In the genomic region with DNA sequence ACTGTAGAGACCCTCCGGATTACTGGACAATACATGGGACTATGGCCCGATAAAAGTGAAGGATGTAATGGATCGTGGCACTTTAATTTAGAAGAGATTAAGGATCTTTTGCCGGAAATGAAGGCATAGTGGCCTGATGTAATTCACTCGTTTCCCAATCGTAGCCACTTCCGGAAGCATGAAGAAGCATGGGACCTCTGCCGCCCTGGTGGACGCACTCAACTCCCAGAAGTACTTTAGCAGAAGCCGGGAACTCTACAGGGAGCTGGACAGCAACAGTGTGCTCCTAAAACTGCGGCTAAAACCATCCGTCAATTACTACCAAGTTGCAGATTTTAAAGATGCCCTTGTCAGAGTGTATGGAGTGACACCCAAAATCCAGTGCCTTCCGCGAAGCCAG, we compare ENCODE assay signal across 16 cellular contexts. TPM values are rescaled to one million over a fixed set of nuclear protein-coding genes. Genes with fewer than 3 reads are reported as not detected.
DNase-seq lines count a peak whose midpoint lies in the region; ATAC-seq, FAIRE-seq and TF ChIP-seq lines count a peak whose summit lies in the region.
"Had no signal": no experiment of that assay in that cellular context is flagged by ENCODE, and none has a peak within 500 bp of the region (broad histone marks: within the 10 kb centered on the region; RNA-seq: fewer than 3 reads in every experiment).

No MANE protein-coding gene starts in this region.

- H3K27ac ChIP-seq in mucosa of rectum (ENCODE audit: low read depth in 2 of 2, low read length in 2 of 2) (no peak overlapping the region), thyroid gland (no peak overlapping the region)
- no peak overlapping the region for H3K27ac ChIP-seq in CD8-positive, alpha-beta memory T cell (ENCODE audit: low read depth, low read length)

- WGBS in thyroid gland, 2 donors: 31 to 38% methylated on average over 14 of the region's 14 CpGs

- TF ChIP-seq POLR2A in thyroid gland (IDR thresholded peaks at IDR 0.05): no peak

- H3K9ac ChIP-seq in mucosa of rectum (ENCODE audit: low read depth in 1 of 2, low read length in 2 of 2): no peak overlapping the region

- H3K4me1 ChIP-seq in mucosa of rectum (ENCODE audit: control insufficient read depth in 2 of 2, insufficient read depth in 2 of 2, low read length in 2 of 2): no peaks in the 10 kb centered on the region
- H3K4me1 ChIP-seq in thyroid gland: peaks cover 0 to 10% of the 10 kb centered on the region in 2 donors
- no peaks in the 10 kb centered on the region for H3K4me1 ChIP-seq in CD8-positive, alpha-beta memory T cell (ENCODE audit: insufficient read depth, low read length)

- peak overlapping the region; percentile 45 for H3K4me3 ChIP-seq in MG63
- peak overlapping the region; percentile 22 for H3K4me3 ChIP-seq in bronchial epithelial cell (ENCODE audit: low read depth, low read length)
- H3K4me3 ChIP-seq in mucosa of rectum (ENCODE audit: low read length in 2 of 2): peak overlapping the region; percentile 20 to 35
- H3K4me3 ChIP-seq in thyroid gland (replicated peaks in 1 of 3): peak overlapping the region in 2 of 3 donors; percentile 38 to 76
- H3K4me3 ChIP-seq in CD8-positive, alpha-beta memory T cell (ENCODE audit: low read length): no peak overlapping the region

- ATAC-seq in left colon: no peak
- ATAC-seq: natural killer cell treated with Interleukin-12 subunit alpha and Interleukin-12 subunit beta and Interleukin-15 and Interleukin-18, amount 100 ng/mL, for 72 hours had no signal

- TF ChIP-seq CTCF in bronchial epithelial cell (IDR thresholded peaks at IDR 0.05; ENCODE audit: insufficient read depth, low read length, severe bottlenecking) (no peak), thyroid gland (IDR thresholded peaks at IDR 0.05) (no peak)

- FAIRE-seq in bronchial epithelial cell (lab: Jason Lieb, UNC): peak; percentile 28
- FAIRE-seq: GM18507, GM19239 had no signal

- no peaks in the 10 kb centered on the region for H3K9me3 ChIP-seq in MG63
- peaks cover 0 to 2% of the 10 kb centered on the region in 2 donors for H3K9me3 ChIP-seq in mucosa of rectum (ENCODE audit: control insufficient read depth in 2 of 2, low read length in 2 of 2)
- no peaks in the 10 kb centered on the region for H3K9me3 ChIP-seq in thyroid gland
- no peaks in the 10 kb centered on the region for H3K9me3 ChIP-seq in CD8-positive, alpha-beta memory T cell (ENCODE audit: low read length)

- H3K4me1 Mint-ChIP-seq in CD8-positive, alpha-beta memory T cell: no peaks in the 10 kb centered on the region

- DNase-seq in MG63 (no peak), bronchial epithelial cell (ENCODE audit: low read depth) (peak; percentile 3), thyroid gland (peak; percentile 20 to 47), NCI-H128 (lab: John Stamatoyannopoulos, UW; ENCODE audit: unreplicated experiment) (no peak), left colon (no peak)
- no peak for DNase-seq in CD8-positive, alpha-beta memory T cell
- DNase-seq: activated CD4-positive, alpha-beta T cell treated with anti-CD3 and anti-CD28 coated beads for 1 hour; dermis blood vessel endothelial cell; DMS153; stimulated activated CD4-positive, alpha-beta T cell treated with anti-CD3 and anti-CD28 coated beads, Interleukin-1b, Interleukin-23, amount 100 ng/mL, for 48 hours had no signal

- CTCF ChIA-PET in CD8-positive, alpha-beta memory T cell (lab: Charles Lee): no interaction called here

- H3K9me3 Mint-ChIP-seq in CD8-positive, alpha-beta memory T cell: peaks cover 0 to 7% (median 1%) of the 10 kb centered on the region in 5 donors

- intact Hi-C loops in thyroid gland (cut with DNase I) (no loop called here), left colon (cut with DNase I, micrococcal nuclease) (no loop called here)

- POLR2A ChIA-PET in CD8-positive, alpha-beta memory T cell (lab: Charles Lee): no interaction called here

- H3K27me3 ChIP-seq in MG63 (no peaks in the 10 kb centered on the region), bronchial epithelial cell (ENCODE audit: control insufficient read depth, insufficient read depth, low read length) (no peaks in the 10 kb centered on the region), mucosa of rectum (ENCODE audit: control insufficient read depth in 2 of 2, insufficient read depth in 2 of 2, low read length in 2 of 2) (no peaks in the 10 kb centered on the region), thyroid gland (no peaks in the 10 kb centered on the region)
- no peaks in the 10 kb centered on the region for H3K27me3 ChIP-seq in CD8-positive, alpha-beta memory T cell (ENCODE audit: insufficient read depth, low read length, poor library complexity, severe bottlenecking)

- peaks cover 14 to 19% of the 10 kb centered on the region in 2 donors for H3K27me3 Mint-ChIP-seq in CD8-positive, alpha-beta memory T cell

- H3K36me3 Mint-ChIP-seq in CD8-positive, alpha-beta memory T cell: no peaks in the 10 kb centered on the region

- H3K4me3 Mint-ChIP-seq in CD8-positive, alpha-beta memory T cell: no peak overlapping the region
- H3K4me3 Mint-ChIP-seq: natural killer cell treated with Interleukin-12 subunit alpha and Interleukin-12 subunit beta and Interleukin-15 and Interleukin-18, amount 100 ng/mL, for 72 hours; T-helper 2 cell treated with Interferon-gamma antibody and Interleukin-4, amounts not matched to agents 5 μg/mL and 100 μg/mL, for 36 hours had no signal

- H3K36me3 ChIP-seq in MG63 (no peaks in the 10 kb centered on the region), bronchial epithelial cell (ENCODE audit: control insufficient read depth, insufficient read depth, low read length) (no peaks in the 10 kb centered on the region), mucosa of rectum (ENCODE audit: control insufficient read depth in 2 of 2, insufficient read depth in 2 of 2, low read length in 2 of 2) (no peaks in the 10 kb centered on the region), thyroid gland (no peaks in the 10 kb centered on the region)
- H3K36me3 ChIP-seq in CD8-positive, alpha-beta memory T cell (ENCODE audit: insufficient read depth, low read length): no peaks in the 10 kb centered on the region

- no peak overlapping the region for H3K27ac Mint-ChIP-seq in CD8-positive, alpha-beta memory T cell
- H3K27ac Mint-ChIP-seq: natural killer cell treated with Interleukin-12 subunit alpha and Interleukin-12 subunit beta and Interleukin-15 and Interleukin-18, amount 100 ng/mL, for 72 hours; T-helper 2 cell treated with Interferon-gamma antibody and Interleukin-4, amounts not matched to agents 5 μg/mL and 100 μg/mL, for 36 hours had no signal

RNA-seq across cellular contexts. Expression of a gene that starts 59.6 kb away (rescaled TPM):
- not detected in 2 replicates for total RNA-seq in MG63 (2014; rRNA removed; shearing (Covaris generic); ENCODE audit: low replicate concordance)
- total RNA-seq in bronchial epithelial cell (not detected in 2 replicates), thyroid gland (10 to 100 TPM; 26.3 to 38.5 (median 34.5) TPM), left colon (1 to 10 TPM in 1 of 2 donors, under 1 TPM in 1; 0.95 to 1.4 TPM)
- not detected for total RNA-seq in CD8-positive, alpha-beta memory T cell
- polyA plus RNA-seq in CD8-positive, alpha-beta memory T cell: not detected
- total RNA-seq: dermis blood vessel endothelial cell; natural killer cell treated with Interleukin-12 subunit alpha and Interleukin-12 subunit beta and Interleukin-15 and Interleukin-18, amount 100 ng/mL, for 72 hours had no signal
- polyA plus RNA-seq: BJ had no signal

Comparison
In these comparisons a context has a peak if more than half of its experiments do, and no peak if none do; other contexts are left out.
1. DNase-seq: peak in bronchial epithelial cell (single experiment) and thyroid gland (2 of 2); none in MG63 (single experiment), CD8-positive, alpha-beta memory T cell (0 of 5), NCI-H128 (single experiment) and left colon (0 of 2).
2. RNA of a gene that starts 59.6 kb away (total RNA-seq): 26.3 to 38.5 TPM in thyroid gland; 0.95 to 1.4 TPM in left colon, not detected in CD8-positive, alpha-beta memory T cell, not detected in MG63 and not detected in bronchial epithelial cell; every median in the first group is over 10 times any median in the second.